ENCODE assay signal across 1 cellular context in genomic region chr15:66138096-66138783, GRCh38.
TF ChIP-seq lines count a peak whose summit lies in the region.

No MANE protein-coding gene starts in this region.

TF ChIP-seq in H1, 55 proteins besides CTCF, POLR2A, EP300 and RAD21 (continued from another document):
- TF ChIP-seq ATF2 (IDR thresholded peaks at IDR 0.05; ENCODE audit: low read length) (no peak), SAP30 (IDR thresholded peaks at IDR 0.05; ENCODE audit: insufficient read depth, insufficient replicate concordance, low read length) (no peak), USF2 (IDR thresholded peaks at IDR 0.05; ENCODE audit: low read length) (no peak), NRF1 (IDR thresholded peaks at IDR 0.05; ENCODE audit: low read depth, low read length) (no peak)
